Comparison of ENCODE assay signal across 8 cellular contexts in genomic region chr12:52081263-52081733, GRCh38. TPM values are rescaled to one million over a fixed set of nuclear protein-coding genes. Genes with fewer than 3 reads are reported as not detected.
DNase-seq lines count a peak whose midpoint lies in the region; ATAC-seq and TF ChIP-seq lines count a peak whose summit lies in the region.

No MANE protein-coding gene starts in this region.

- H3K4ac ChIP-seq in mesenchymal stem cell (ENCODE audit: low read depth in 1 of 2, low read length in 2 of 2): peak overlapping the region; percentile 24 to 25

- H3K9me3 Mint-ChIP-seq in endodermal cell: no peaks in the 10 kb centered on the region

- peak overlapping the region in 1 of 2 experiments; percentile 68 for H2BK12ac ChIP-seq in mesenchymal stem cell (ENCODE audit: low read length in 2 of 2)

- H3K79me1 ChIP-seq in mesenchymal stem cell (replicated peaks; ENCODE audit: low read length, poor library complexity, severe bottlenecking): peaks cover 38% of the 10 kb centered on the region

- H2AFZ ChIP-seq in mesenchymal stem cell (ENCODE audit: low read depth, low read length): no peak overlapping the region

- peak; percentile 80 for DNase-seq in SHP77 treated with DMSO at 0.1 percent for 48 hours (lab: John Stamatoyannopoulos, UW)
- peak; percentile 40 for DNase-seq in mesenchymal stem cell
- no peak for DNase-seq in activated CD4-positive, alpha-beta T cell treated with anti-CD3 and anti-CD28 coated beads, Interleukin-2, amount 50 U/mL, for 48 hours
- no peak for DNase-seq in RWPE1 (ENCODE audit: low spot score)
- DNase-seq in endodermal cell: no peak

- H3K27me3 ChIP-seq in mesenchymal stem cell (ENCODE audit: control insufficient read depth in 1 of 2, insufficient read depth in 1 of 2, low read length in 2 of 2) (peaks cover 0 to 16% of the 10 kb centered on the region in 2 experiments), endodermal cell (ENCODE audit: control insufficient read depth, insufficient read depth, low read length, poor library complexity, severe bottlenecking) (no peaks in the 10 kb centered on the region)

- H3K9ac ChIP-seq in mesenchymal stem cell (ENCODE audit: low read length) (peak overlapping the region; percentile 55), endodermal cell (ENCODE audit: extremely low read depth, low read length, poor library complexity, severe bottlenecking) (no peak overlapping the region)

- H4K91ac ChIP-seq in mesenchymal stem cell (ENCODE audit: low read length): peak overlapping the region; percentile 90

- H3K27ac ChIP-seq in mesenchymal stem cell (ENCODE audit: low read length, poor library complexity, severe bottlenecking): no peak overlapping the region
- H3K27ac ChIP-seq in RWPE1: no peak overlapping the region
- no peak overlapping the region for H3K27ac ChIP-seq in endodermal cell (ENCODE audit: low read depth, low read length)

- H3K4me3 Mint-ChIP-seq in endodermal cell: no peak overlapping the region

- TF ChIP-seq CTCF in RWPE1 (conservative IDR thresholded peaks at IDR 0.05; ENCODE audit: low read depth): no peak
- TF ChIP-seq CTCF in endodermal cell (conservative IDR thresholded peaks at IDR 0.05): no peak

- H3K14ac ChIP-seq in mesenchymal stem cell (ENCODE audit: low read length in 2 of 2): peak overlapping the region in 1 of 2 experiments; percentile 79

- H2BK15ac ChIP-seq in mesenchymal stem cell (ENCODE audit: low read depth, poor library complexity, severe bottlenecking): peak overlapping the region; percentile 92

- H2BK5ac ChIP-seq in mesenchymal stem cell (ENCODE audit: low read depth, low read length, poor library complexity, severe bottlenecking): no peak overlapping the region

- WGBS in mesenchymal stem cell: 50% methylated on average over 3 of the region's 9 CpGs
- WGBS in endodermal cell (ENCODE audit: insufficient coverage in 1 of 2, insufficient read length in 1 of 2), 2 experiments: 69 to 82% methylated on average over 4 to 9 of the region's 9 CpGs

- H2AK5ac ChIP-seq in mesenchymal stem cell (ENCODE audit: low read length, severe bottlenecking): no peak overlapping the region

- H3K4me2 ChIP-seq in mesenchymal stem cell (ENCODE audit: low read length, poor library complexity, severe bottlenecking): no peak overlapping the region

- POLR2A ChIA-PET in RWPE1 (lab: Yijun Ruan, JAX; ENCODE audit: low non-redundant PET): no interaction called here

- peaks cover 13% of the 10 kb centered on the region for H3K4me1 Mint-ChIP-seq in endodermal cell

- H3K36me3 Mint-ChIP-seq in endodermal cell (ENCODE audit: low read depth): peaks cover 20% of the 10 kb centered on the region

- peak overlapping the region; percentile 65 for H2BK120ac ChIP-seq in mesenchymal stem cell (ENCODE audit: low read depth, low read length)

- CTCF ChIA-PET in RWPE1 (lab: Yijun Ruan, JAX): interaction anchor here (0.6 to 6.9 kb wide), 6 partner anchors 10 to 237 kb away, joined by 3 to 56 read pairs (median 6); partner anchors contain the start of gene ATG101

- ATAC-seq in GM19023 (IDR thresholded peaks at IDR 0.05; ENCODE audit: unreplicated experiment): peak; percentile 69
- peak; percentile 57 for ATAC-seq in HG03108 (IDR thresholded peaks at IDR 0.05; ENCODE audit: unreplicated experiment)
- no peak for ATAC-seq in GM18520 (IDR thresholded peaks at IDR 0.05; ENCODE audit: unreplicated experiment)

- H3K9me3 ChIP-seq in mesenchymal stem cell (ENCODE audit: control insufficient read depth, low read length): no peaks in the 10 kb centered on the region
- no peaks in the 10 kb centered on the region for H3K9me3 ChIP-seq in endodermal cell (ENCODE audit: control insufficient read depth, low read length)

- peak overlapping the region; percentile 63 to 67 for H3K18ac ChIP-seq in mesenchymal stem cell (ENCODE audit: low read depth in 1 of 2, low read length in 2 of 2)

- peak overlapping the region; percentile 50 for H4K8ac ChIP-seq in mesenchymal stem cell (ENCODE audit: low read length)

- peaks cover 2% of the 10 kb centered on the region for H3K27me3 Mint-ChIP-seq in endodermal cell (ENCODE audit: insufficient read depth)

- no peak overlapping the region for H3K27ac Mint-ChIP-seq in endodermal cell

- H3K4me3 ChIP-seq in mesenchymal stem cell (ENCODE audit: insufficient read depth in 1 of 2, low read depth in 1 of 2, low read length in 2 of 2): no peak overlapping the region
- no peak overlapping the region for H3K4me3 ChIP-seq in endodermal cell (ENCODE audit: low read length)

- no peak overlapping the region for H3K23ac ChIP-seq in mesenchymal stem cell (ENCODE audit: low read length in 2 of 2)

- H3K4me1 ChIP-seq in mesenchymal stem cell (ENCODE audit: control insufficient read depth, insufficient read depth, low read depth, low read length) (peaks cover 22% of the 10 kb centered on the region), endodermal cell (ENCODE audit: control insufficient read depth, insufficient read depth, low read length) (no peaks in the 10 kb centered on the region)

- H3K36me3 ChIP-seq in mesenchymal stem cell (ENCODE audit: control insufficient read depth in 1 of 2, insufficient read depth in 2 of 2, low read depth in 1 of 2, low read length in 2 of 2): peaks cover 29 to 42% of the 10 kb centered on the region in 2 experiments
- H3K36me3 ChIP-seq in endodermal cell (ENCODE audit: control insufficient read depth, insufficient read depth, low read length): peaks cover 24% of the 10 kb centered on the region

RNA-seq across cellular contexts. Expression of gene SMIM41, which starts 1.8 kb away (rescaled TPM):
- 3.3 TPM for polyA plus RNA-seq in mesenchymal stem cell (2013, experiment 1 of 2)
- polyA plus RNA-seq in mesenchymal stem cell (2013, experiment 2 of 2): 3.5 TPM
- not detected for total RNA-seq in endodermal cell
- not detected for polyA plus RNA-seq in endodermal cell (2013, experiment 1 of 2)
- polyA plus RNA-seq in endodermal cell (2013, experiment 2 of 2): not detected

RNA-seq across cellular contexts. Expression of gene ATG101, which starts 11.5 kb away (rescaled TPM):
- polyA plus RNA-seq in mesenchymal stem cell (2013, experiment 1 of 2): 38.1 TPM
- polyA plus RNA-seq in mesenchymal stem cell (2013, experiment 2 of 2): 37.4 TPM
- total RNA-seq in endodermal cell: 10 to 100 TPM; 32.1 TPM
- 22.8 TPM for polyA plus RNA-seq in endodermal cell (2013, experiment 1 of 2)
- 18.9 TPM for polyA plus RNA-seq in endodermal cell (2013, experiment 2 of 2)

RNA-seq across cellular contexts. Expression of gene NR4A1, which starts 30.1 kb away (rescaled TPM):
- 59.6 TPM for polyA plus RNA-seq in mesenchymal stem cell (2013, experiment 1 of 2)
- 43.8 TPM for polyA plus RNA-seq in mesenchymal stem cell (2013, experiment 2 of 2)
- 10 to 100 TPM; 17.7 to 18.4 TPM for total RNA-seq in endodermal cell
- polyA plus RNA-seq in endodermal cell (2013, experiment 1 of 2): 21.3 TPM
- 17.6 TPM for polyA plus RNA-seq in endodermal cell (2013, experiment 2 of 2)

Comparison
In these comparisons a context has a peak if more than half of its experiments do, and no peak if none do; other contexts are left out.
1. DNase-seq: peak in SHP77 treated with DMSO at 0.1 percent for 48 hours (single experiment) and mesenchymal stem cell (single experiment); none in activated CD4-positive, alpha-beta T cell treated with anti-CD3 and anti-CD28 coated beads, Interleukin-2, amount 50 U/mL, for 48 hours (0 of 2), RWPE1 (single experiment) and endodermal cell (single experiment).